ENCODE assay signal across 8 cellular contexts in genomic region chr3:120093923-120094775, GRCh38. TPM values are rescaled to one million over a fixed set of nuclear protein-coding genes. Genes with fewer than 3 reads are reported as not detected.
A peak's percentile ranks its signal among the peaks of the same experiment; 100 is the strongest.
DNase-seq lines count a peak whose midpoint lies in the region; ATAC-seq and TF ChIP-seq lines count a peak whose summit lies in the region.

Gene GSK3B (minus strand): TSS chr3:120094447. CDS start chr3:120093434, 1,013 bp downstream.

- no peak for TF ChIP-seq CTCF in CD8-positive, alpha-beta T cell (IDR thresholded peaks at IDR 0.05)
- TF ChIP-seq CTCF in Peyer's patch (IDR thresholded peaks at IDR 0.05) (no peak), fibroblast of villous mesenchyme (IDR thresholded peaks at IDR 0.05; ENCODE audit: insufficient read depth, low read depth, low read length) (no peak), neutrophil (IDR thresholded peaks at IDR 0.05) (no peak), thoracic aorta (IDR thresholded peaks at IDR 0.05) (no peak)

- peak; percentile 87 to 92 for TF ChIP-seq POLR2A in Peyer's patch (IDR thresholded peaks at IDR 0.05)

- no peaks in the 10 kb centered on the region for H3K27me3 ChIP-seq in CD8-positive, alpha-beta T cell (ENCODE audit: insufficient read depth, low read length)
- H3K27me3 ChIP-seq in Peyer's patch (no peaks in the 10 kb centered on the region), neutrophil (no peaks in the 10 kb centered on the region), thoracic aorta (replicated peaks; ENCODE audit: insufficient read depth) (no peaks in the 10 kb centered on the region)

- peaks cover 26% of the 10 kb centered on the region for H3K4me1 Mint-ChIP-seq in CD8-positive, alpha-beta T cell (ENCODE audit: low read depth)

- H3K36me3 ChIP-seq in CD8-positive, alpha-beta T cell (ENCODE audit: insufficient read depth, low read length) = no peaks in the 10 kb centered on the region
- H3K36me3 ChIP-seq in Peyer's patch (no peaks in the 10 kb centered on the region), neutrophil (no peaks in the 10 kb centered on the region), thoracic aorta (no peaks in the 10 kb centered on the region)

- intact Hi-C loops in CD8-positive, alpha-beta T cell (cut with DNase I, micrococcal nuclease) = loop anchor here (1.0 to 10.0 kb wide), 19 partner anchors 42 to 1741 kb away; partner anchors contain the start of genes B4GALT4 (in 2 of the 2), GTF2E1 (in 2 of the 2), LRRC58 (in 2 of the 2) and NDUFB4 (in 2 of the 2)

- peaks cover 14% of the 10 kb centered on the region for H3K36me3 Mint-ChIP-seq in CD8-positive, alpha-beta T cell

- peak; percentile 75 to 100 (median 99) for DNase-seq in CD8-positive, alpha-beta T cell
- peak; percentile 100 for DNase-seq in HK-2 (ENCODE audit: unreplicated experiment)
- DNase-seq in Peyer's patch = peak; percentile 84 to 100 (median 99)
- DNase-seq in activated gamma-delta T cell (lab: John Stamatoyannopoulos, UW) = peak; percentile 96
- no peak for DNase-seq in fibroblast of villous mesenchyme (ENCODE audit: low read depth)
- DNase-seq in thoracic aorta (ENCODE audit: low spot score) = no peak

- no peaks in the 10 kb centered on the region for H3K9me3 Mint-ChIP-seq in CD8-positive, alpha-beta T cell

- no peak within 1 kb of the TSS for H3K27ac Mint-ChIP-seq in CD8-positive, alpha-beta T cell

- H3K4me3 Mint-ChIP-seq in CD8-positive, alpha-beta T cell = no peak within 1 kb of the TSS

- peaks cover 40% of the 10 kb centered on the region for H3K4me1 ChIP-seq in CD8-positive, alpha-beta T cell (ENCODE audit: insufficient read depth, low read length)
- H3K4me1 ChIP-seq in Peyer's patch (peaks cover 0 to 28% (median 9%) of the 10 kb centered on the region in 4 donors), neutrophil (ENCODE audit: control insufficient read depth in 1 of 2, insufficient read depth in 1 of 2, low read depth in 1 of 2, low read length in 1 of 2) (peaks cover 47 to 56% of the 10 kb centered on the region in 2 experiments), thoracic aorta (ENCODE audit: control insufficient read depth in 1 of 2, low read depth in 2 of 2) (peaks cover 21 to 34% of the 10 kb centered on the region in 2 donors)

- no peaks in the 10 kb centered on the region for H3K27me3 Mint-ChIP-seq in CD8-positive, alpha-beta T cell (ENCODE audit: low read depth)

- peak within 1 kb of the TSS; percentile 89 for H3K4me3 ChIP-seq in CD8-positive, alpha-beta T cell (ENCODE audit: low read depth, low read length)
- H3K4me3 ChIP-seq in Peyer's patch (peak within 1 kb of the TSS; percentile 60 to 97 (median 84)), fibroblast of villous mesenchyme (ENCODE audit: low read depth, low read length) (peak within 1 kb of the TSS; percentile 90), neutrophil (ENCODE audit: low read depth in 1 of 2, low read length in 1 of 2) (peak within 1 kb of the TSS; percentile 82 to 99), thoracic aorta (peak within 1 kb of the TSS; percentile 90)

- CTCF ChIA-PET in CD8-positive, alpha-beta T cell (lab: Charles Lee) = interaction anchor here (1.3 to 2.8 kb wide), 4 partner anchors 16 to 203 kb away, joined by 3 to 10 read pairs (median 4); no protein-coding TSS in a partner anchor

- H3K27ac ChIP-seq in CD8-positive, alpha-beta T cell (ENCODE audit: low read depth, low read length) = peak within 1 kb of the TSS; percentile 98
- peak within 1 kb of the TSS; percentile 99 to 100 (median 99) for H3K27ac ChIP-seq in Peyer's patch
- H3K27ac ChIP-seq in neutrophil = peak within 1 kb of the TSS; percentile 99
- H3K27ac ChIP-seq in thoracic aorta = peak within 1 kb of the TSS; percentile 98 to 99

- POLR2A ChIA-PET in CD8-positive, alpha-beta T cell (lab: Charles Lee) = interaction anchor here (0.6 to 3.7 kb wide), 17 partner anchors 11 to 630 kb away, joined by 3 to 29 read pairs (median 4); partner anchors contain the start of genes LRRC58, TIMMDC1 and TMEM39A

- no peaks in the 10 kb centered on the region for H3K9me3 ChIP-seq in CD8-positive, alpha-beta T cell (ENCODE audit: low read length)
- H3K9me3 ChIP-seq in Peyer's patch = no peaks in the 10 kb centered on the region
- no peaks in the 10 kb centered on the region for H3K9me3 ChIP-seq in neutrophil
- no peaks in the 10 kb centered on the region for H3K9me3 ChIP-seq in thoracic aorta

- peak; percentile 61 for ATAC-seq in CD8-positive, alpha-beta T cell
- ATAC-seq in GM19452 (IDR thresholded peaks at IDR 0.05; ENCODE audit: unreplicated experiment) = peak; percentile 39
- peak; percentile 76 for ATAC-seq in thoracic aorta (ENCODE audit: insufficient number of reproducible peaks, low FRiP score, low read depth)

RNA-seq across cellular contexts. Expression of gene GSK3B, which starts in this region (rescaled TPM):
- total RNA-seq in CD8-positive, alpha-beta T cell = 10 to 100 TPM; 21.9 to 23.3 TPM
- 10 to 100 TPM; 34.6 to 65.2 (median 42.6) TPM for total RNA-seq in Peyer's patch
- total RNA-seq in fibroblast of villous mesenchyme = 83.8 and 94.1 TPM in 2 replicates
- 10 to 100 TPM; 28.7 to 39.3 TPM for total RNA-seq in thoracic aorta

Comparison
In these comparisons a context has a peak if more than half of its experiments do, and no peak if none do; other contexts are left out.
1. DNase-seq: peak in CD8-positive, alpha-beta T cell (7 of 7), HK-2 (single experiment), Peyer's patch (3 of 3) and activated gamma-delta T cell (single experiment); none in fibroblast of villous mesenchyme (single experiment) and thoracic aorta (single experiment).
2. Peak in every context shown above with its lines, with median percentiles within 50 percentile points of each other: ATAC-seq, H3K27ac ChIP-seq and H3K4me3 ChIP-seq.